24 cellular contexts compared by ENCODE assay signal in genomic region chr19:19745496-19746285, GRCh38. TPM values are rescaled to one million over a fixed set of nuclear protein-coding genes. Genes with fewer than 3 reads are reported as not detected.
DNase-seq lines count a peak whose midpoint lies in the region; ATAC-seq, FAIRE-seq and TF ChIP-seq lines count a peak whose summit lies in the region.
"Had no signal": no experiment of that assay in that cellular context is flagged by ENCODE, and none has a peak within 500 bp of the region (broad histone marks: within the 10 kb centered on the region; RNA-seq: fewer than 3 reads in every experiment).

No MANE protein-coding gene starts in this region.

- no peak for FAIRE-seq in GM12891 (lab: Jason Lieb, UNC)
- FAIRE-seq: endothelial cell of umbilical vein had no signal

- CTCF ChIA-PET in activated CD4-positive, alpha-beta memory T cell treated with anti-CD3 and anti-CD28 coated beads for 36 hours (lab: Charles Lee), result no interaction called here
- CTCF ChIA-PET in activated CD4-positive, alpha-beta memory T cell treated with anti-CD3 and anti-CD28 coated beads, Interleukin-2, amount 10 ng/mL, durations not matched to agents 7 days and 5 days (lab: Charles Lee), result no interaction called here

- H3K27me3 Mint-ChIP-seq in activated CD4-positive, alpha-beta memory T cell treated with anti-CD3 and anti-CD28 coated beads for 36 hours, result no peaks in the 10 kb centered on the region
- H3K27me3 Mint-ChIP-seq in activated CD4-positive, alpha-beta memory T cell treated with anti-CD3 and anti-CD28 coated beads, Interleukin-2, amount 10 ng/mL, durations not matched to agents 7 days and 5 days, result no peaks in the 10 kb centered on the region
- H3K27me3 Mint-ChIP-seq in activated T-helper 17 cell treated with anti-CD3 and anti-CD28 coated beads, Interleukin-2, amount 50 U/mL, for 72 hours, result no peaks in the 10 kb centered on the region
- H3K27me3 Mint-ChIP-seq: dendritic cell treated with granulocyte-macrophage colony-stimulating factor and Interleukin-4, amounts not matched to agents 40 ng/mL and 50 ng/mL, for 4 days; naive thymus-derived CD8-positive, alpha-beta T cell had no signal

- POLR2A ChIA-PET in activated CD4-positive, alpha-beta memory T cell treated with anti-CD3 and anti-CD28 coated beads for 36 hours (lab: Charles Lee), result interaction anchor here (1.4 kb wide), 1 partner anchor 13 kb away, joined by 3 read pairs; the partner anchor contains the start of gene ZNF14
- POLR2A ChIA-PET in activated CD4-positive, alpha-beta memory T cell treated with anti-CD3 and anti-CD28 coated beads, Interleukin-2, amount 10 ng/mL, durations not matched to agents 7 days and 5 days (lab: Charles Lee), result interaction anchor here (1.3 kb wide), 1 partner anchor 76 kb away, joined by 4 read pairs; the partner anchor contains the start of gene ZNF506

- H3K9me3 Mint-ChIP-seq in activated CD4-positive, alpha-beta memory T cell treated with anti-CD3 and anti-CD28 coated beads for 36 hours, result no peaks in the 10 kb centered on the region
- peaks cover 4% of the 10 kb centered on the region for H3K9me3 Mint-ChIP-seq in activated CD4-positive, alpha-beta memory T cell treated with anti-CD3 and anti-CD28 coated beads, Interleukin-2, amount 10 ng/mL, durations not matched to agents 7 days and 5 days
- no peaks in the 10 kb centered on the region for H3K9me3 Mint-ChIP-seq in activated T-helper 17 cell treated with anti-CD3 and anti-CD28 coated beads, Interleukin-2, amount 50 U/mL, for 72 hours
- H3K9me3 Mint-ChIP-seq: naive thymus-derived CD8-positive, alpha-beta T cell had no signal

- intact Hi-C loops in activated CD4-positive, alpha-beta memory T cell treated with anti-CD3 and anti-CD28 coated beads for 36 hours (cut with micrococcal nuclease), result no loop called here

- H3K4me3 Mint-ChIP-seq in activated CD4-positive, alpha-beta memory T cell treated with anti-CD3 and anti-CD28 coated beads for 36 hours, result no peak overlapping the region
- no peak overlapping the region for H3K4me3 Mint-ChIP-seq in activated CD4-positive, alpha-beta memory T cell treated with anti-CD3 and anti-CD28 coated beads, Interleukin-2, amount 10 ng/mL, durations not matched to agents 7 days and 5 days
- no peak overlapping the region for H3K4me3 Mint-ChIP-seq in activated T-helper 17 cell treated with anti-CD3 and anti-CD28 coated beads, Interleukin-2, amount 50 U/mL, for 72 hours
- H3K4me3 Mint-ChIP-seq: dendritic cell treated with granulocyte-macrophage colony-stimulating factor and Interleukin-4, amounts not matched to agents 40 ng/mL and 50 ng/mL, for 4 days; naive thymus-derived CD8-positive, alpha-beta T cell had no signal

- ATAC-seq in activated T-helper 17 cell treated with anti-CD3 and anti-CD28 coated beads, Interleukin-2, amount 50 U/mL, for 72 hours (replicated peaks), result peak; percentile 52
- no peak for ATAC-seq in GM18907 (IDR thresholded peaks at IDR 0.05; ENCODE audit: unreplicated experiment)

- H3K27ac Mint-ChIP-seq in activated CD4-positive, alpha-beta memory T cell treated with anti-CD3 and anti-CD28 coated beads for 36 hours, result no peak overlapping the region
- H3K27ac Mint-ChIP-seq in activated CD4-positive, alpha-beta memory T cell treated with anti-CD3 and anti-CD28 coated beads, Interleukin-2, amount 10 ng/mL, durations not matched to agents 7 days and 5 days, result no peak overlapping the region
- H3K27ac Mint-ChIP-seq in activated T-helper 17 cell treated with anti-CD3 and anti-CD28 coated beads, Interleukin-2, amount 50 U/mL, for 72 hours, result no peak overlapping the region
- H3K27ac Mint-ChIP-seq: dendritic cell treated with granulocyte-macrophage colony-stimulating factor and Interleukin-4, amounts not matched to agents 40 ng/mL and 50 ng/mL, for 4 days had no signal

- TF ChIP-seq POLR2A in GM12891 (IDR thresholded peaks at IDR 0.05; ENCODE audit: low read depth, low read length), result no peak

- DNase-seq in activated CD4-positive, alpha-beta memory T cell treated with anti-CD3 and anti-CD28 coated beads for 36 hours, result peak; percentile 21
- DNase-seq in activated CD4-positive, alpha-beta memory T cell treated with anti-CD3 and anti-CD28 coated beads, Interleukin-2, amount 10 ng/mL, durations not matched to agents 7 days and 5 days, result no peak
- peak; percentile 20 for DNase-seq in GM12891 (ENCODE audit: insufficient read length, low spot score)
- peak; percentile 13 for DNase-seq in stimulated activated CD8-positive, alpha-beta memory T cell treated with anti-CD3 and anti-CD28 coated beads, Interleukin-4, amount 100 ng/mL, for 48 hours
- no peak for DNase-seq in NCI-H187 (lab: John Stamatoyannopoulos, UW)
- DNase-seq in activated CD8-positive, alpha-beta memory T cell treated with anti-CD3 and anti-CD28 coated beads, Interleukin-2, amount 50 U/mL, for 4 hours, result no peak
- DNase-seq: C1 segment of cervical spinal cord; caudate nucleus; HCEC 1CT; Kasumi-1; NCI-H1092; NCI-H2029; NCI-H226; OCI-M1; Right ventricle myocardium superior; spleen; stimulated activated CD4-positive, alpha-beta T cell treated with anti-CD3 and anti-CD28 coated beads, Interleukin-4, amount 100 ng/mL, for 1 hour; SW 1271; transverse colon had no signal

- H3K36me3 Mint-ChIP-seq in activated CD4-positive, alpha-beta memory T cell treated with anti-CD3 and anti-CD28 coated beads for 36 hours, result no peaks in the 10 kb centered on the region
- no peaks in the 10 kb centered on the region for H3K36me3 Mint-ChIP-seq in activated CD4-positive, alpha-beta memory T cell treated with anti-CD3 and anti-CD28 coated beads, Interleukin-2, amount 10 ng/mL, durations not matched to agents 7 days and 5 days (ENCODE audit: low read depth)
- no peaks in the 10 kb centered on the region for H3K36me3 Mint-ChIP-seq in activated T-helper 17 cell treated with anti-CD3 and anti-CD28 coated beads, Interleukin-2, amount 50 U/mL, for 72 hours (ENCODE audit: low read depth)
- H3K36me3 Mint-ChIP-seq: naive thymus-derived CD8-positive, alpha-beta T cell had no signal

- H3K4me1 Mint-ChIP-seq in activated CD4-positive, alpha-beta memory T cell treated with anti-CD3 and anti-CD28 coated beads for 36 hours (ENCODE audit: low read depth), result no peaks in the 10 kb centered on the region
- H3K4me1 Mint-ChIP-seq in activated CD4-positive, alpha-beta memory T cell treated with anti-CD3 and anti-CD28 coated beads, Interleukin-2, amount 10 ng/mL, durations not matched to agents 7 days and 5 days, result no peaks in the 10 kb centered on the region
- no peaks in the 10 kb centered on the region for H3K4me1 Mint-ChIP-seq in activated T-helper 17 cell treated with anti-CD3 and anti-CD28 coated beads, Interleukin-2, amount 50 U/mL, for 72 hours
- H3K4me1 Mint-ChIP-seq: naive thymus-derived CD8-positive, alpha-beta T cell had no signal

TF ChIP-seq in GM12891, 5 proteins besides CTCF, POLR2A, EP300 and RAD21:
- no peak for TF ChIP-seq POU2F2 (IDR thresholded peaks at IDR 0.05; ENCODE audit: low read depth, low read length)
TF ChIP-seq in GM12891: peak in this region for 0.

RNA-seq across cellular contexts. Expression of gene ZNF14, which starts 12.8 kb away (rescaled TPM):
- total RNA-seq in activated CD4-positive, alpha-beta memory T cell treated with anti-CD3 and anti-CD28 coated beads for 36 hours, result 1 to 10 TPM; 6.8 to 7.9 TPM
- 1 to 10 TPM; 8.0 to 8.4 TPM for total RNA-seq in activated CD4-positive, alpha-beta memory T cell treated with anti-CD3 and anti-CD28 coated beads, Interleukin-2, amount 10 ng/mL, durations not matched to agents 7 days and 5 days
- polyA plus RNA-seq in GM12891 (2012; ENCODE audit: low read depth, missing spikeins), result 1.5 TPM
- total RNA-seq in activated T-helper 17 cell treated with anti-CD3 and anti-CD28 coated beads, Interleukin-2, amount 50 U/mL, for 72 hours, result 10 to 100 TPM in 1 of 2 donors, 1 to 10 TPM in 1; 4.7 to 10.9 TPM

Comparison
In these comparisons a context has a peak if more than half of its experiments do, and no peak if none do; other contexts are left out.
1. DNase-seq: peak in activated CD4-positive, alpha-beta memory T cell treated with anti-CD3 and anti-CD28 coated beads for 36 hours (single experiment), GM12891 (single experiment) and stimulated activated CD8-positive, alpha-beta memory T cell treated with anti-CD3 and anti-CD28 coated beads, Interleukin-4, amount 100 ng/mL, for 48 hours (single experiment); none in activated CD4-positive, alpha-beta memory T cell treated with anti-CD3 and anti-CD28 coated beads, Interleukin-2, amount 10 ng/mL, durations not matched to agents 7 days and 5 days (single experiment), NCI-H187 (0 of 2) and activated CD8-positive, alpha-beta memory T cell treated with anti-CD3 and anti-CD28 coated beads, Interleukin-2, amount 50 U/mL, for 4 hours (single experiment).